ENCODE assay signal across 1 cellular context in genomic region chr13:20125783-20126165, GRCh38.
TF ChIP-seq lines count a peak whose summit lies in the region.

No MANE protein-coding gene starts in this region.

TF ChIP-seq in SK-N-SH, 30 proteins besides CTCF, POLR2A, EP300 and RAD21 (continued from another document):
- TF ChIP-seq IRF3 (IDR thresholded peaks at IDR 0.05; ENCODE audit: low read depth, low read length), result no peak
- no peak for TF ChIP-seq ELF1 (IDR thresholded peaks at IDR 0.05)
- TF ChIP-seq EZH2phosphoT487 (IDR thresholded peaks at IDR 0.05; ENCODE audit: borderline replicate concordance, low read depth), result no peak
- no peak for TF ChIP-seq FOXM1 (IDR thresholded peaks at IDR 0.05; ENCODE audit: low read depth)
- no peak for TF ChIP-seq JUND (IDR thresholded peaks at IDR 0.05)
- TF ChIP-seq SIN3A (IDR thresholded peaks at IDR 0.05; ENCODE audit: borderline replicate concordance, low read depth, low read length), result no peak
- TF ChIP-seq GABPA (IDR thresholded peaks at IDR 0.05; ENCODE audit: low read depth), result no peak
- no peak for TF ChIP-seq PBX3 (IDR thresholded peaks at IDR 0.05)
- TF ChIP-seq MEF2A (IDR thresholded peaks at IDR 0.05; ENCODE audit: borderline replicate concordance, low read depth), result no peak
- TF ChIP-seq YY1 (IDR thresholded peaks at IDR 0.05; ENCODE audit: low read depth), result no peak
- no peak for TF ChIP-seq NRF1 (IDR thresholded peaks at IDR 0.05; ENCODE audit: low read depth, low read length)
TF ChIP-seq in SK-N-SH: peak in this region for 0.
